ENCODE assay signal across 30 cellular contexts in the genomic region with DNA sequence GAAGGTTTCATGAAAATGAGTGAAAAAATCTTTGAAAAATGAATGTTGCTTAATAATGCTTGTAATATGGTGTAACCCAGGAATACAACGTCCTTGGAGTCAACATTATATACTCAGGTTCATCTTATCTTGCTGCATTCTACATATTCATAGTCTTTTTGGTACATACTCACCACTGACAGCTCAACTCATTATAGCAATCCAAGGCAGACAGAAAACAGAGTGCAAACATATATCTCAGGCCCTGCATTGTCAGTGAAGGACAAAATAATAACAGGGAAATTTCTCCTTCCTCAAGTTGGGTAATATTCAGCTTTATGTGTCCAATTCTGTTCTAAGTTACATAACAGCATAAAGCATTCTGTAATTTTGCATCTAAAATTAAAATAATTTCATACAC.
"Had no signal": no experiment of that assay in that cellular context is flagged by ENCODE, and none has a peak within 500 bp of the region (broad histone marks: within the 10 kb centered on the region; RNA-seq: fewer than 3 reads in every experiment).

No MANE protein-coding gene starts in this region.

- DNase-seq: activated effector memory CD4-positive, alpha-beta T cell treated with anti-CD3 and anti-CD28 coated beads, Interleukin-2, amount 50 U/mL, for 16 hours; activated effector memory CD4-positive, alpha-beta T cell treated with Interleukin-2 at 50 U/mL for 16 hours; activated gamma-delta T cell; activated gamma-delta T cell treated with Interleukin-2 at 50 U/mL for 16 hours; activated naive CD4-positive, alpha-beta T cell; activated naive CD4-positive, alpha-beta T cell treated with anti-CD3 and anti-CD28 coated beads for 36 hours; activated naive CD4-positive, alpha-beta T cell treated with anti-CD3 and anti-CD28 coated beads, Interleukin-2, amount 10 ng/mL, durations not matched to agents 7 days and 5 days; activated naive CD4-positive, alpha-beta T cell treated with anti-CD3 and anti-CD28 coated beads, Interleukin-2, amount 50 U/mL, for 16 hours; activated naive CD4-positive, alpha-beta T cell treated with Interleukin-2 at 50 U/mL for 16 hours; activated naive CD8-positive, alpha-beta T cell treated with anti-CD3 and anti-CD28 coated beads for 36 hours; activated naive CD8-positive, alpha-beta T cell treated with anti-CD3 and anti-CD28 coated beads, Interleukin-2, amount 10 ng/mL, durations not matched to agents 7 days and 5 days; activated naive CD8-positive, alpha-beta T cell treated with anti-CD3 and anti-CD28 coated beads, Interleukin-2, amount 50 U/mL, for 24 hours; activated T-cell treated with anti-CD3 and anti-CD28 coated beads, Interleukin-2, amount 50 U/mL, for 1 hour; activated T-cell treated with anti-CD3 and anti-CD28 coated beads, Interleukin-2, amount 50 U/mL, for 24 hours; activated T-cell treated with anti-CD3 and anti-CD28 coated beads, Interleukin-2, amount 50 U/mL, for 4 hours; activated T-cell treated with anti-CD3 and anti-CD28 coated beads, Interleukin-2, amount 50 U/mL, for 48 hours; activated T-cell treated with anti-CD3 and anti-CD28 coated beads, Interleukin-2, amount 50 U/mL, for 72 hours; adrenal gland; amniotic stem cell; amygdala; anterior cingulate cortex; aorta; body of pancreas; brain microvascular endothelial cell; caudate nucleus; central memory CD4-positive, alpha-beta T cell; cerebellar nuclear complex had no signal

- H3K36me3 ChIP-seq: adrenal gland, ascending aorta, brain microvascular endothelial cell, breast epithelium, cardiac muscle cell had no signal

- H3K27ac ChIP-seq: adrenal gland, ascending aorta, body of pancreas, brain microvascular endothelial cell, breast epithelium, cardiac muscle cell had no signal

- H3K9me3 ChIP-seq: adrenal gland, ascending aorta, body of pancreas, breast epithelium had no signal

- H3K27me3 ChIP-seq: adrenal gland, ascending aorta, body of pancreas, brain microvascular endothelial cell, breast epithelium, cardiac muscle cell had no signal

- H3K4me3 ChIP-seq: adrenal gland, ascending aorta, body of pancreas, breast epithelium, cardiac muscle cell had no signal
